In genomic region chr4:186770446-186771175, GRCh38 we compare ENCODE assay signal across 18 cellular contexts. TPM values are rescaled to one million over a fixed set of nuclear protein-coding genes. Genes with fewer than 3 reads are reported as not detected.
DNase-seq lines count a peak whose midpoint lies in the region; ATAC-seq and TF ChIP-seq lines count a peak whose summit lies in the region.
"Had no signal": no experiment of that assay in that cellular context is flagged by ENCODE, and none has a peak within 500 bp of the region (broad histone marks: within the 10 kb centered on the region; RNA-seq: fewer than 3 reads in every experiment).

No MANE protein-coding gene starts in this region.

- peak; percentile 71 for ATAC-seq in RWPE2 (ENCODE audit: low read depth)
- ATAC-seq in effector memory CD8-positive, alpha-beta T cell (replicated peaks) = no peak
- ATAC-seq: GM23338, T-cell had no signal

- H4K20me1 ChIP-seq in fibroblast of lung (ENCODE audit: control insufficient read depth, extremely low read depth, insufficient read depth, low read length) = no peaks in the 10 kb centered on the region

- no peak overlapping the region for H3K4me3 Mint-ChIP-seq in effector memory CD8-positive, alpha-beta T cell
- H3K4me3 Mint-ChIP-seq: activated naive CD8-positive, alpha-beta T cell treated with anti-CD3 and anti-CD28 coated beads, Interleukin-2, amount 10 ng/mL, durations not matched to agents 7 days and 5 days; GM23338; T-cell had no signal

- H3K27ac ChIP-seq in RWPE2 (ENCODE audit: poor library complexity, severe bottlenecking) = peak overlapping the region; percentile 95
- H3K27ac ChIP-seq in fibroblast of lung (ENCODE audit: insufficient read depth, low read length) = peak overlapping the region; percentile 26
- peak overlapping the region; percentile 48 for H3K27ac ChIP-seq in subcutaneous abdominal adipose tissue (ENCODE audit: low read depth, low read length)
- H3K27ac ChIP-seq: Peyer's patch had no signal

- H3K9me3 Mint-ChIP-seq in effector memory CD8-positive, alpha-beta T cell = peaks cover 8 to 9% of the 10 kb centered on the region in 2 donors
- H3K9me3 Mint-ChIP-seq: GM23338 had no signal

- TF ChIP-seq CTCF in RWPE2 (IDR thresholded peaks at IDR 0.05; ENCODE audit: poor library complexity, severe bottlenecking) (no peak), fibroblast of lung (conservative IDR thresholded peaks at IDR 0.05 in 1 of 2, IDR thresholded peaks at IDR 0.05 in 1 of 2; ENCODE audit: low read depth in 1 of 2, low read length in 2 of 2) (no peak)

- DNase-seq in GM04503 (ENCODE audit: low read depth) (peak; percentile 69), RWPE2 (ENCODE audit: low spot score) (no peak), fibroblast of lung (ENCODE audit: low read depth in 2 of 2) (peak; percentile 70 to 85), NCI-H2107 (lab: John Stamatoyannopoulos, UW) (no peak)
- DNase-seq in effector memory CD8-positive, alpha-beta T cell = no peak
- no peak for DNase-seq in stimulated activated CD4-positive, alpha-beta T cell treated with anti-CD3 and anti-CD28 coated beads, Interleukin-4, amount 100 ng/mL, for 24 hours
- DNase-seq: activated naive CD8-positive, alpha-beta T cell treated with anti-CD3 and anti-CD28 coated beads, Interleukin-2, amount 10 ng/mL, durations not matched to agents 7 days and 5 days; activated T-cell treated with anti-CD3 and anti-CD28 coated beads for 4 hours; COR-L47; cortex of kidney; NCI-H1694 treated with DMSO at 0.1 percent for 48 hours; NCI-H526; Peyer's patch; stimulated activated CD4-positive, alpha-beta T cell treated with anti-CD3 and anti-CD28 coated beads, Interleukin-2, amount 100 ng/mL, for 24 hours; T-cell had no signal

- no peak overlapping the region for H3K27ac Mint-ChIP-seq in effector memory CD8-positive, alpha-beta T cell
- H3K27ac Mint-ChIP-seq: activated naive CD8-positive, alpha-beta T cell treated with anti-CD3 and anti-CD28 coated beads, Interleukin-2, amount 10 ng/mL, durations not matched to agents 7 days and 5 days; GM23338; T-cell had no signal

- H3K36me3 ChIP-seq in RWPE2 (ENCODE audit: low read depth) = no peaks in the 10 kb centered on the region
- H3K36me3 ChIP-seq in fibroblast of lung (ENCODE audit: control insufficient read depth, insufficient read depth, low read length) = no peaks in the 10 kb centered on the region
- H3K36me3 ChIP-seq in subcutaneous abdominal adipose tissue (ENCODE audit: control insufficient read depth in 5 of 5, insufficient read depth in 5 of 5, low read length in 5 of 5) = no peaks in the 10 kb centered on the region
- H3K36me3 ChIP-seq: Peyer's patch had no signal

- H3K9me3 ChIP-seq in RWPE2 (ENCODE audit: severe bottlenecking) (no peaks in the 10 kb centered on the region), fibroblast of lung (ENCODE audit: control insufficient read depth, insufficient read depth, low read depth, low read length) (no peaks in the 10 kb centered on the region), subcutaneous abdominal adipose tissue (ENCODE audit: control insufficient read depth in 5 of 5, low read length in 5 of 5) (peaks cover 0 to 5% (median 0%) of the 10 kb centered on the region in 5 donors)
- H3K9me3 ChIP-seq: Peyer's patch had no signal

- H3K4me2 ChIP-seq in fibroblast of lung (ENCODE audit: extremely low read depth, insufficient read depth, low read length) = peak overlapping the region; percentile 37
- H3K4me2 ChIP-seq: GM23338 had no signal

- no peak overlapping the region for H2AFZ ChIP-seq in fibroblast of lung (ENCODE audit: low read length)
- H2AFZ ChIP-seq: GM23338 had no signal

- H3K9ac ChIP-seq in fibroblast of lung (ENCODE audit: insufficient read depth, low read length) (no peak overlapping the region), subcutaneous abdominal adipose tissue (ENCODE audit: low read length in 5 of 5) (no peak overlapping the region)

- H3K4me3 ChIP-seq in RWPE2 (ENCODE audit: severe bottlenecking) (no peak overlapping the region), fibroblast of lung (replicated peaks in 1 of 4; ENCODE audit: control extremely low read depth in 1 of 4, insufficient read depth in 1 of 4, low read depth in 3 of 4, low read length in 4 of 4) (no peak overlapping the region), subcutaneous abdominal adipose tissue (ENCODE audit: low read depth in 1 of 5, low read length in 5 of 5) (peak overlapping the region in 1 of 5 donors; percentile 23)
- H3K4me3 ChIP-seq: GM23338, lung, Peyer's patch had no signal

- no peaks in the 10 kb centered on the region for H3K27me3 Mint-ChIP-seq in effector memory CD8-positive, alpha-beta T cell
- H3K27me3 Mint-ChIP-seq: activated naive CD8-positive, alpha-beta T cell treated with anti-CD3 and anti-CD28 coated beads, Interleukin-2, amount 10 ng/mL, durations not matched to agents 7 days and 5 days; T-cell had no signal

- H3K4me1 Mint-ChIP-seq in effector memory CD8-positive, alpha-beta T cell (ENCODE audit: low read depth in 2 of 2) = no peaks in the 10 kb centered on the region
- H3K4me1 Mint-ChIP-seq: activated naive CD8-positive, alpha-beta T cell treated with anti-CD3 and anti-CD28 coated beads, Interleukin-2, amount 10 ng/mL, durations not matched to agents 7 days and 5 days; T-cell had no signal

- H3K79me2 ChIP-seq in fibroblast of lung (ENCODE audit: control insufficient read depth, insufficient read depth, low read length) = no peaks in the 10 kb centered on the region

- H3K27me3 ChIP-seq in RWPE2 (ENCODE audit: insufficient read depth, poor library complexity, severe bottlenecking) (no peaks in the 10 kb centered on the region), fibroblast of lung (ENCODE audit: control insufficient read depth, insufficient read depth, low read length) (no peaks in the 10 kb centered on the region), subcutaneous abdominal adipose tissue (ENCODE audit: control insufficient read depth in 5 of 5, insufficient read depth in 4 of 5, low read length in 5 of 5) (no peaks in the 10 kb centered on the region)
- H3K27me3 ChIP-seq: Peyer's patch had no signal

- no peaks in the 10 kb centered on the region for H3K36me3 Mint-ChIP-seq in effector memory CD8-positive, alpha-beta T cell (ENCODE audit: insufficient read depth)
- H3K36me3 Mint-ChIP-seq: activated naive CD8-positive, alpha-beta T cell treated with anti-CD3 and anti-CD28 coated beads, Interleukin-2, amount 10 ng/mL, durations not matched to agents 7 days and 5 days; T-cell had no signal

- H3K4me1 ChIP-seq in RWPE2 (ENCODE audit: insufficient read depth, poor library complexity, severe bottlenecking) (peaks cover 40% of the 10 kb centered on the region), fibroblast of lung (ENCODE audit: control insufficient read depth, extremely low read depth, insufficient read depth, low read length) (peaks cover 13% of the 10 kb centered on the region), subcutaneous abdominal adipose tissue (ENCODE audit: control insufficient read depth in 5 of 5, insufficient read depth in 5 of 5, low read length in 5 of 5) (peaks cover 0 to 17% (median 4%) of the 10 kb centered on the region in 5 donors)

RNA-seq across cellular contexts. Expression of gene FAT1, which starts 47.0 kb away (rescaled TPM):
- 408 and 729 TPM in 2 replicates for total RNA-seq in fibroblast of lung
- polyA plus RNA-seq in fibroblast of lung = 151 and 188 TPM in 2 replicates
- 109 and 124 TPM in 2 replicates for polyA plus RNA-seq in fibroblast of lung (2012)
- 1,250 and 1,562 TPM in 2 replicates for polyA minus RNA-seq in fibroblast of lung (ENCODE audit: low replicate concordance)
- total RNA-seq: activated naive CD8-positive, alpha-beta T cell treated with anti-CD3 and anti-CD28 coated beads, Interleukin-2, amount 10 ng/mL, durations not matched to agents 7 days and 5 days had no signal

Comparison
In these comparisons a context has a peak if more than half of its experiments do, and no peak if none do; other contexts are left out.
1. DNase-seq: peak in GM04503 (single experiment) and fibroblast of lung (2 of 2); none in RWPE2 (single experiment), effector memory CD8-positive, alpha-beta T cell (0 of 3), NCI-H2107 (single experiment) and stimulated activated CD4-positive, alpha-beta T cell treated with anti-CD3 and anti-CD28 coated beads, Interleukin-4, amount 100 ng/mL, for 24 hours (single experiment).
2. H3K27ac ChIP-seq: peak in every context shown above with its lines; median percentile 95 in RWPE2; 48 in subcutaneous abdominal adipose tissue; 26 in fibroblast of lung.